In genomic region chr1:202576816-202577215, GRCh38 we compare ENCODE assay signal across 9 cellular contexts.
A peak's percentile ranks its signal among the peaks of the same experiment; 100 is the strongest.
DNase-seq lines count a peak whose midpoint lies in the region; ATAC-seq and TF ChIP-seq lines count a peak whose summit lies in the region.
"Had no signal": no experiment of that assay in that cellular context is flagged by ENCODE, and none has a peak within 500 bp of the region (broad histone marks: within the 10 kb centered on the region; RNA-seq: fewer than 3 reads in every experiment).

No MANE protein-coding gene starts in this region.

- peak; percentile 60 to 62 for DNase-seq in HAP-1 (ENCODE audit: low spot score in 2 of 2)
- DNase-seq in WTC11 (ENCODE audit: low spot score) = no peak
- no peak for DNase-seq in left ventricle myocardium inferior
- no peak for DNase-seq in CD8-positive, alpha-beta T cell
- DNase-seq in T-helper 17 cell = no peak
- no peak for DNase-seq in mesendoderm
- DNase-seq: activated CD8-positive, alpha-beta memory T cell treated with anti-CD3 and anti-CD28 coated beads, Interleukin-2, amount 10 ng/mL, durations not matched to agents 7 days and 5 days had no signal

- intact Hi-C loops in left ventricle myocardium inferior (cut with micrococcal nuclease) = no loop called here
- intact Hi-C loops in CD8-positive, alpha-beta T cell (cut with DNase I, micrococcal nuclease) = no loop called here

- H3K4ac ChIP-seq in mesendoderm (ENCODE audit: low read depth, low read length) = no peak overlapping the region

- no peaks in the 10 kb centered on the region for H3K79me2 ChIP-seq in mesendoderm (ENCODE audit: control insufficient read depth, insufficient read depth, low read length)

- H3K27ac Mint-ChIP-seq in WTC11 (peak overlapping the region; percentile 37), T-helper 17 cell (no peak overlapping the region)
- H3K27ac Mint-ChIP-seq in CD8-positive, alpha-beta T cell = no peak overlapping the region
- H3K27ac Mint-ChIP-seq: activated CD8-positive, alpha-beta memory T cell treated with anti-CD3 and anti-CD28 coated beads, Interleukin-2, amount 10 ng/mL, durations not matched to agents 7 days and 5 days had no signal

- no peak overlapping the region for H2BK5ac ChIP-seq in mesendoderm (ENCODE audit: low read length)

- H3K4me2 ChIP-seq in mesendoderm (ENCODE audit: low read length) = no peak overlapping the region

- no peak overlapping the region for H3K23ac ChIP-seq in mesendoderm (ENCODE audit: low read length)

- H3K4me1 Mint-ChIP-seq in WTC11 (peaks cover 40% of the 10 kb centered on the region), T-helper 17 cell (peaks cover 7% of the 10 kb centered on the region)
- no peaks in the 10 kb centered on the region for H3K4me1 Mint-ChIP-seq in CD8-positive, alpha-beta T cell (ENCODE audit: low read depth)
- H3K4me1 Mint-ChIP-seq: activated CD8-positive, alpha-beta memory T cell treated with anti-CD3 and anti-CD28 coated beads, Interleukin-2, amount 10 ng/mL, durations not matched to agents 7 days and 5 days had no signal

- in situ Hi-C loops in HAP-1 (cut with MboI; ENCODE audit: low sequenced_read_pairs) = no loop called here

- H3K27ac ChIP-seq in left ventricle myocardium inferior (replicated peaks) (peak overlapping the region; percentile 73), skin epidermis (peak overlapping the region in 15 of 21 experiments; percentile 6 to 75 (median 47)), mesendoderm (ENCODE audit: low read depth, low read length) (no peak overlapping the region)
- no peak overlapping the region for H3K27ac ChIP-seq in CD8-positive, alpha-beta T cell (ENCODE audit: low read depth, low read length)

- H3K4me1 ChIP-seq in HAP-1 (peaks cover 27% of the 10 kb centered on the region), left ventricle myocardium inferior (peaks cover 100% of the 10 kb centered on the region), mesendoderm (ENCODE audit: control insufficient read depth, low read depth, low read length) (peaks cover 17% of the 10 kb centered on the region)
- no peaks in the 10 kb centered on the region for H3K4me1 ChIP-seq in CD8-positive, alpha-beta T cell (ENCODE audit: insufficient read depth, low read length)

- TF ChIP-seq CTCF in WTC11 (IDR thresholded peaks at IDR 0.05) (no peak), left ventricle myocardium inferior (IDR thresholded peaks at IDR 0.05; ENCODE audit: borderline replicate concordance) (no peak)
- TF ChIP-seq CTCF in CD8-positive, alpha-beta T cell (IDR thresholded peaks at IDR 0.05) = no peak

- no peak overlapping the region for H4K5ac ChIP-seq in mesendoderm (ENCODE audit: low read length)

- no peak overlapping the region for H2AK5ac ChIP-seq in mesendoderm (ENCODE audit: low read length)

- H3K27me3 Mint-ChIP-seq in WTC11 (ENCODE audit: low read depth) (no peaks in the 10 kb centered on the region), T-helper 17 cell (no peaks in the 10 kb centered on the region)
- no peaks in the 10 kb centered on the region for H3K27me3 Mint-ChIP-seq in CD8-positive, alpha-beta T cell (ENCODE audit: low read depth)
- H3K27me3 Mint-ChIP-seq: activated CD8-positive, alpha-beta memory T cell treated with anti-CD3 and anti-CD28 coated beads, Interleukin-2, amount 10 ng/mL, durations not matched to agents 7 days and 5 days had no signal

- H3K4me3 Mint-ChIP-seq in WTC11 = no peak overlapping the region
- H3K4me3 Mint-ChIP-seq in CD8-positive, alpha-beta T cell = no peak overlapping the region
- H3K4me3 Mint-ChIP-seq in T-helper 17 cell = no peak overlapping the region
- H3K4me3 Mint-ChIP-seq: activated CD8-positive, alpha-beta memory T cell treated with anti-CD3 and anti-CD28 coated beads, Interleukin-2, amount 10 ng/mL, durations not matched to agents 7 days and 5 days had no signal

- WGBS in mesendoderm (ENCODE audit: extremely low coverage, insufficient coverage, low lambda C conversion rate) = no CpG with 5 or more reads among the region's 1 CpG

- no peak overlapping the region for H3K4me3 ChIP-seq in HAP-1
- no peak overlapping the region for H3K4me3 ChIP-seq in left ventricle myocardium inferior
- H3K4me3 ChIP-seq in skin epidermis = no peak overlapping the region
- no peak overlapping the region for H3K4me3 ChIP-seq in CD8-positive, alpha-beta T cell (ENCODE audit: low read depth, low read length)
- no peak overlapping the region for H3K4me3 ChIP-seq in mesendoderm (ENCODE audit: low read length)

- H3K56ac ChIP-seq in mesendoderm (ENCODE audit: low read length) = no peak overlapping the region

- no peak overlapping the region for H4K8ac ChIP-seq in mesendoderm (ENCODE audit: low read depth, low read length)

- ATAC-seq in WTC11 = no peak
- ATAC-seq in CD8-positive, alpha-beta T cell = no peak
- ATAC-seq in HG02798 (IDR thresholded peaks at IDR 0.05; ENCODE audit: poor library complexity, unreplicated experiment) = no peak
- no peak for ATAC-seq in T-helper 17 cell
- ATAC-seq: activated CD8-positive, alpha-beta memory T cell treated with anti-CD3 and anti-CD28 coated beads, Interleukin-2, amount 10 ng/mL, durations not matched to agents 7 days and 5 days had no signal

- CTCF ChIA-PET in WTC11 (lab: Charles Lee) = interaction anchor here (0.7 to 2.9 kb wide), 9 partner anchors 9 to 143 kb away, joined by 3 to 25 read pairs (median 5); no protein-coding TSS in a partner anchor
- CTCF ChIA-PET in CD8-positive, alpha-beta T cell (lab: Charles Lee) = interaction anchor here (1.2 kb wide), 1 partner anchor 14 kb away, joined by 3 read pairs; no protein-coding TSS in a partner anchor

- H3K9ac ChIP-seq in mesendoderm (ENCODE audit: low read length) = no peak overlapping the region

- H3K27me3 ChIP-seq in HAP-1 (ENCODE audit: low read depth) (no peaks in the 10 kb centered on the region), left ventricle myocardium inferior (ENCODE audit: low read depth) (no peaks in the 10 kb centered on the region), mesendoderm (ENCODE audit: insufficient read depth, low read length, poor library complexity) (no peaks in the 10 kb centered on the region)
- H3K27me3 ChIP-seq in CD8-positive, alpha-beta T cell (ENCODE audit: insufficient read depth, low read length) = no peaks in the 10 kb centered on the region

- H3K79me1 ChIP-seq in mesendoderm (ENCODE audit: low read length) = no peaks in the 10 kb centered on the region

- H3K9me3 ChIP-seq in HAP-1 = no peaks in the 10 kb centered on the region
- no peaks in the 10 kb centered on the region for H3K9me3 ChIP-seq in left ventricle myocardium inferior (replicated peaks)
- no peaks in the 10 kb centered on the region for H3K9me3 ChIP-seq in CD8-positive, alpha-beta T cell (ENCODE audit: low read length)
- no peaks in the 10 kb centered on the region for H3K9me3 ChIP-seq in T-helper 17 cell (ENCODE audit: control insufficient read depth, low read length, poor library complexity, severe bottlenecking)

- H3K18ac ChIP-seq in mesendoderm (ENCODE audit: low read length) = no peak overlapping the region

- H2BK120ac ChIP-seq in mesendoderm (ENCODE audit: low read depth, low read length) = no peak overlapping the region

- no peaks in the 10 kb centered on the region for H3K9me3 Mint-ChIP-seq in WTC11
- H3K9me3 Mint-ChIP-seq in CD8-positive, alpha-beta T cell = no peaks in the 10 kb centered on the region

- H3K36me3 ChIP-seq in HAP-1 (replicated peaks) = no peaks in the 10 kb centered on the region
- peaks cover 41% of the 10 kb centered on the region for H3K36me3 ChIP-seq in left ventricle myocardium inferior
- H3K36me3 ChIP-seq in CD8-positive, alpha-beta T cell (ENCODE audit: insufficient read depth, low read length) = no peaks in the 10 kb centered on the region
- H3K36me3 ChIP-seq in mesendoderm (ENCODE audit: control insufficient read depth, insufficient read depth, low read length) = no peaks in the 10 kb centered on the region

- H2BK15ac ChIP-seq in mesendoderm (replicated peaks; ENCODE audit: low read depth) = no peak overlapping the region

- POLR2A ChIA-PET in WTC11 (lab: Charles Lee) = interaction anchor here (0.6 kb wide), 1 partner anchor 91 kb away, joined by 3 read pairs; no protein-coding TSS in a partner anchor
- POLR2A ChIA-PET in CD8-positive, alpha-beta T cell (lab: Charles Lee) = no interaction called here

- H3K36me3 Mint-ChIP-seq in WTC11 (no peaks in the 10 kb centered on the region; the same call in 1 of the 2 replicates), T-helper 17 cell (ENCODE audit: low read depth) (peaks cover 19% of the 10 kb centered on the region)
- peaks cover 45% of the 10 kb centered on the region for H3K36me3 Mint-ChIP-seq in CD8-positive, alpha-beta T cell
- H3K36me3 Mint-ChIP-seq: activated CD8-positive, alpha-beta memory T cell treated with anti-CD3 and anti-CD28 coated beads, Interleukin-2, amount 10 ng/mL, durations not matched to agents 7 days and 5 days had no signal

TF ChIP-seq in WTC11, 78 proteins besides CTCF, POLR2A, EP300 and RAD21 (continues in another document):
- no peak for TF ChIP-seq JUN (CRISPR knock-in tag; IDR thresholded peaks at IDR 0.05)
- no peak for TF ChIP-seq SMAD4 (CRISPR knock-in tag; IDR thresholded peaks at IDR 0.05)
- TF ChIP-seq, protein P1, sequence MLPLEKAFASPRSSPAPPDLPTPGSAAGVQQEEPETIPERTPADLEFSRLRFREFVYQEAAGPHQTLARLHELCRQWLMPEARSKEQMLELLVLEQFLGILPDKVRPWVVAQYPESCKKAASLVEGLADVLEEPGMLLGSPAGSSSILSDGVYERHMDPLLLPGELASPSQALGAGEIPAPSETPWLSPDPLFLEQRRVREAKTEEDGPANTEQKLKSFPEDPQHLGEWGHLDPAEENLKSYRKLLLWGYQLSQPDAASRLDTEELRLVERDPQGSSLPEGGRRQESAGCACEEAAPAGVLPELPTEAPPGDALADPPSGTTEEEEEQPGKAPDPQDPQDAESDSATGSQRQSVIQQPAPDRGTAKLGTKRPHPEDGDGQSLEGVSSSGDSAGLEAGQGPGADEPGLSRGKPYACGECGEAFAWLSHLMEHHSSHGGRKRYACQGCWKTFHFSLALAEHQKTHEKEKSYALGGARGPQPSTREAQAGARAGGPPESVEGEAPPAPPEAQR (CRISPR knock-in tag; IDR thresholded peaks at IDR 0.05) = no peak

Comparison
In these comparisons a context has a peak if more than half of its experiments do, and no peak if none do; other contexts are left out.
1. DNase-seq: peak in HAP-1 (2 of 2); none in WTC11 (single experiment), left ventricle myocardium inferior (single experiment), CD8-positive, alpha-beta T cell (0 of 7), T-helper 17 cell (0 of 3) and mesendoderm (single experiment).
2. H3K27ac ChIP-seq: peak in left ventricle myocardium inferior (single experiment) and skin epidermis (15 of 21); none in CD8-positive, alpha-beta T cell (single experiment) and mesendoderm (single experiment).